ENCODE assay signal across 18 cellular contexts in the genomic region with DNA sequence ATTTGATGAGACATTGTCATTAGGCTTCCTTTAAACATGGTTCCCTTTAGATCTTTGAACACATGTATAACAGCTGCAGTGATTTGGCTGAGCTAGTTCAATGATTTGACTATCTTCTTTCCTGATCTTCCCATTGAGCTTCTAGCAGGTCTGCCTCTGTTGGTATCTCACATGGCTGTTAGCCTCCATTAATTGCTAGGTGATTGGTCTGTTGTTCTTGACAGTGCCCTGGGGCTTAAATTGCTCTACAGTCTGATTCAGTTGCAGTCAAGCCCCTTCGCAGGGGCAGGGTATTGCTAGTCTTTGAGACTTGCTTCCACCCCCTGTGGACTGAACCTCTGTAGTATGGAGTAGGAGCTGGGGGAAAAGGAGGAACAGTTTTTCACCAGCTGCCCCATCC. TPM values are rescaled to one million over a fixed set of nuclear protein-coding genes. Genes with fewer than 3 reads are reported as not detected.
DNase-seq lines count a peak whose midpoint lies in the region; ATAC-seq, FAIRE-seq and TF ChIP-seq lines count a peak whose summit lies in the region.
"Had no signal": no experiment of that assay in that cellular context is flagged by ENCODE, and none has a peak within 500 bp of the region (broad histone marks: within the 10 kb centered on the region; RNA-seq: fewer than 3 reads in every experiment).

No MANE protein-coding gene starts in this region.

- no peak overlapping the region for H3K9ac ChIP-seq in H1 (replicated peaks in 1 of 4; ENCODE audit: extremely low read depth in 1 of 4, low read depth in 3 of 4, low read length in 3 of 4)
- H3K9ac ChIP-seq in mesendoderm (ENCODE audit: low read length), result peak overlapping the region; percentile 43

- H3K27me3 Mint-ChIP-seq in T-cell, result peaks cover 42 to 48% of the 10 kb centered on the region in 2 donors

- H4K8ac ChIP-seq in H1 (ENCODE audit: extremely low read depth, insufficient read depth, low read length), result no peak overlapping the region
- no peak overlapping the region for H4K8ac ChIP-seq in mesendoderm (ENCODE audit: low read depth, low read length)

- H2BK120ac ChIP-seq in H1 (replicated peaks; ENCODE audit: low read depth, low read length), result no peak overlapping the region
- no peak overlapping the region for H2BK120ac ChIP-seq in mesendoderm (ENCODE audit: low read depth, low read length)

- WGBS in H1 (ENCODE audit: extremely low coverage in 1 of 2, insufficient coverage in 1 of 2, insufficient read length in 1 of 2, insufficient replicate concordance in 2 of 2, low coverage in 1 of 2, low lambda C conversion rate in 2 of 2, missing lambda C conversion rate in 1 of 2), 2 experiments, result 42% methylated on average over 1 of the region's 1 CpG; no CpG with 5 or more reads in 1 of the 2 experiments
- no CpG with 5 or more reads among the region's 1 CpG for WGBS in mesendoderm (ENCODE audit: extremely low coverage, insufficient coverage, low lambda C conversion rate)

- no peak overlapping the region for H4K91ac ChIP-seq in H1 (replicated peaks; ENCODE audit: insufficient read length, low read length)

- no peaks in the 10 kb centered on the region for H4K20me1 ChIP-seq in H1 (replicated peaks in 1 of 2; ENCODE audit: control insufficient read depth in 1 of 2, insufficient read depth in 2 of 2, low read length in 2 of 2)

- H3K27me3 ChIP-seq in H1 (replicated peaks in 1 of 4; ENCODE audit: control insufficient read depth in 3 of 4, extremely low read depth in 1 of 4, insufficient read depth in 3 of 4, low read length in 3 of 4) (peaks cover 2 to 28% (median 18%) of the 10 kb centered on the region in 4 experiments; a peak in 5 of 7 replicates), mesendoderm (ENCODE audit: insufficient read depth, low read length, poor library complexity) (no peaks in the 10 kb centered on the region)

- H3K4me2 ChIP-seq in H1 (ENCODE audit: insufficient read depth in 1 of 2, low read depth in 2 of 2, low read length in 2 of 2), result peak overlapping the region in 1 of 2 experiments; percentile 79; a peak in 1 of 4 replicates
- H3K4me2 ChIP-seq in mesendoderm (ENCODE audit: low read length), result peak overlapping the region; percentile 5

- H2BK20ac ChIP-seq in H1 (ENCODE audit: low read length), result no peak overlapping the region

- peaks cover 3 to 11% (median 6%) of the 10 kb centered on the region in 3 donors for H3K4me1 Mint-ChIP-seq in T-cell

- H3K27ac ChIP-seq in H1 (ENCODE audit: low read depth, low read length) (no peak overlapping the region), mesendoderm (ENCODE audit: low read depth, low read length) (peak overlapping the region; percentile 32)

- H3K79me1 ChIP-seq in H1 (ENCODE audit: low read depth, low read length) (no peaks in the 10 kb centered on the region), mesendoderm (ENCODE audit: low read length) (no peaks in the 10 kb centered on the region)

- TF ChIP-seq POLR2A in H1 (IDR thresholded peaks at IDR 0.05; ENCODE audit: control extremely low read depth in 1 of 2, low read depth in 2 of 2, low read length in 2 of 2), result no peak

- no peak overlapping the region for H3K23ac ChIP-seq in H1 (ENCODE audit: insufficient read length)
- no peak overlapping the region for H3K23ac ChIP-seq in mesendoderm (ENCODE audit: low read length)

- H2BK15ac ChIP-seq in H1 (ENCODE audit: low read length) (no peak overlapping the region), mesendoderm (replicated peaks; ENCODE audit: low read depth) (no peak overlapping the region)

- no peaks in the 10 kb centered on the region for H3K9me3 ChIP-seq in H1 (ENCODE audit: insufficient read depth in 2 of 2, low read depth in 1 of 2, low read length in 1 of 2)

- CTCF ChIA-PET in H1 (lab: Charles Lee; ENCODE audit: partially characterized antibody) (interaction anchor here (1.0 to 4.2 kb wide), 3 partner anchors 9 to 180 kb away, joined by 3 to 20 read pairs (median 3); no protein-coding TSS in a partner anchor), T-cell (lab: Charles Lee) (no interaction called here)

- H3K36me3 ChIP-seq in H1 (ENCODE audit: control insufficient read depth in 2 of 4, insufficient read depth in 4 of 4, low read length in 3 of 4) (no peaks in the 10 kb centered on the region; a peak in 1 of 8 replicates), mesendoderm (ENCODE audit: control insufficient read depth, insufficient read depth, low read length) (no peaks in the 10 kb centered on the region)

- no peak for TF ChIP-seq RAD21 in H1 (IDR thresholded peaks at IDR 0.05 in 1 of 2, conservative IDR thresholded peaks at IDR 0.05 in 1 of 2; ENCODE audit: low read depth in 2 of 2, low read length in 2 of 2)

- no peak overlapping the region for H3K4me3 Mint-ChIP-seq in T-cell

- H3K27ac Mint-ChIP-seq in T-cell, result no peak overlapping the region

- no peak overlapping the region for H3K56ac ChIP-seq in H1 (replicated peaks; ENCODE audit: insufficient read length, low read depth, low read length)
- H3K56ac ChIP-seq in mesendoderm (ENCODE audit: low read length), result peak overlapping the region; percentile 74

- peaks cover 5 to 30% (median 22%) of the 10 kb centered on the region in 4 experiments for H3K4me1 ChIP-seq in H1 (replicated peaks in 1 of 4; ENCODE audit: control insufficient read depth in 3 of 4, insufficient read depth in 4 of 4, low read length in 3 of 4)
- H3K4me1 ChIP-seq in mesendoderm (ENCODE audit: control insufficient read depth, low read depth, low read length), result peaks cover 14% of the 10 kb centered on the region

- H3K14ac ChIP-seq in H1 (ENCODE audit: insufficient read length), result no peak overlapping the region

- H2BK12ac ChIP-seq in H1 (ENCODE audit: low read depth, low read length), result peak overlapping the region; percentile 52; the same call in 1 of the 2 replicates

- H2AFZ ChIP-seq in H1 (ENCODE audit: low read length), result no peak overlapping the region

- no peak for FAIRE-seq in H1 (lab: Jason Lieb, UNC)
- FAIRE-seq: GM18507, HepG2, RCC 7860 had no signal

- H3K9me3 Mint-ChIP-seq in T-cell, result no peaks in the 10 kb centered on the region

- peak; percentile 66 for DNase-seq in NCI-H146 (lab: John Stamatoyannopoulos, UW)
- DNase-seq in H1 (ENCODE audit: low read depth in 1 of 2, low spot score in 2 of 2), result no peak
- DNase-seq in mesendoderm, result peak; percentile 98
- DNase-seq in T-cell, result no peak
- no peak for DNase-seq in NAMALWA (ENCODE audit: low spot score)
- DNase-seq in activated T-cell treated with anti-CD3 and anti-CD28 coated beads, Interleukin-2, amount 50 U/mL, for 48 hours, result no peak
- DNase-seq: C1 segment of cervical spinal cord, DMS 273 treated with DMSO at 0.1 percent for 48 hours, MM.1S, NCI-H1105 treated with DMSO at 0.1 percent for 48 hours, NCI-H1930, NCI-H510A, SHP77 treated with DMSO at 0.1 percent for 48 hours, SW 1271 had no signal

- H3K4me3 ChIP-seq in H1 (ENCODE audit: extremely low read depth in 1 of 4, insufficient read depth in 2 of 4, low read depth in 3 of 4, low read length in 4 of 4) (peak overlapping the region in 1 of 4 experiments; percentile 56; a peak in 1 of 8 replicates), mesendoderm (ENCODE audit: low read length) (no peak overlapping the region)

- no peak for TF ChIP-seq EP300 in H1 (IDR thresholded peaks at IDR 0.05; ENCODE audit: borderline replicate concordance in 1 of 2, low read depth in 2 of 2, low read length in 2 of 2)

- H3K4ac ChIP-seq in H1 (replicated peaks; ENCODE audit: insufficient read length, low read depth, low read length), result no peak overlapping the region
- no peak overlapping the region for H3K4ac ChIP-seq in mesendoderm (ENCODE audit: low read depth, low read length)

- H2AK5ac ChIP-seq in H1 (ENCODE audit: low read depth, low read length) (no peak overlapping the region), mesendoderm (ENCODE audit: low read length) (peak overlapping the region; percentile 83)

- no peak overlapping the region for H4K5ac ChIP-seq in H1 (ENCODE audit: insufficient read length, low read depth, low read length)
- H4K5ac ChIP-seq in mesendoderm (ENCODE audit: low read length), result peak overlapping the region; percentile 82

- H3K18ac ChIP-seq in H1 (ENCODE audit: extremely low read depth, low read length), result no peak overlapping the region
- H3K18ac ChIP-seq in mesendoderm (ENCODE audit: low read length), result peak overlapping the region; percentile 87

- no peak for ATAC-seq in T-cell (replicated peaks in 1 of 4)
- ATAC-seq in GM18502 (IDR thresholded peaks at IDR 0.05; ENCODE audit: poor library complexity, unreplicated experiment), result no peak
- ATAC-seq: HepG2 had no signal

- POLR2A ChIA-PET in H1 (lab: Charles Lee; ENCODE audit: partially characterized antibody) (interaction anchor here (0.9 to 1.2 kb wide), 2 partner anchors 12 to 18 kb away, joined by 3 read pairs; no protein-coding TSS in a partner anchor), T-cell (lab: Charles Lee) (no interaction called here)

- H3K36me3 Mint-ChIP-seq in T-cell, result no peaks in the 10 kb centered on the region

- H2BK5ac ChIP-seq in H1 (ENCODE audit: low read depth, low read length) (no peak overlapping the region), mesendoderm (ENCODE audit: low read length) (peak overlapping the region; percentile 94)

- H3K79me2 ChIP-seq in H1 (ENCODE audit: control insufficient read depth in 1 of 2, insufficient read depth in 2 of 2, low read length in 2 of 2) (no peaks in the 10 kb centered on the region), mesendoderm (ENCODE audit: control insufficient read depth, insufficient read depth, low read length) (no peaks in the 10 kb centered on the region)

- no peak for TF ChIP-seq CTCF in H1 (IDR thresholded peaks at IDR 0.05; ENCODE audit: control extremely low read depth in 1 of 3, insufficient read depth in 1 of 3, low read depth in 1 of 3, low read length in 3 of 3)

- no peaks in the 10 kb centered on the region for H3K23me2 ChIP-seq in H1 (ENCODE audit: low read depth, low read length)

TF ChIP-seq in H1, 55 proteins besides CTCF, POLR2A, EP300 and RAD21:
- TF ChIP-seq EZH2 (IDR thresholded peaks at IDR 0.05; ENCODE audit: low read depth, low read length, severe bottlenecking) (peak; percentile 30), SP4 (IDR thresholded peaks at IDR 0.05; ENCODE audit: low read length) (no peak)

RNA-seq across cellular contexts. Expression of gene SKA1, which starts 24.1 kb away (rescaled TPM):
- 18.9 and 22.9 TPM in 2 replicates for total RNA-seq in H1 (2021; fragmentation: NEBNext Ultra II Directional; extraction: Animal tissue kit (Norgen Biotek cat#: 25700))
- 8.6 and 9.2 TPM in 2 replicates for polyA plus RNA-seq in H1 (2011; rRNA removed)
- polyA plus RNA-seq in H1 (2011; cell fraction: cytosol; rRNA removed), result 11.4 TPM
- 4.9 TPM for polyA plus RNA-seq in H1 (2011; cell fraction: nucleus; rRNA removed)
- polyA plus RNA-seq in H1 (2012, experiment 1 of 2), result 9.4 to 14.7 TPM (median 10.5 TPM) in 4 replicates
- polyA plus RNA-seq in H1 (2012, experiment 2 of 2), result 8.2 TPM
- polyA plus RNA-seq in H1 (2013, experiment 1 of 2), result 16.5 TPM
- 19.3 TPM for polyA plus RNA-seq in H1 (2013, experiment 2 of 2)
- polyA minus RNA-seq in H1 (2011; rRNA and poly(A)+ RNA removed), result 8.5 and 8.7 TPM in 2 replicates
- polyA minus RNA-seq in H1 (2011; cell fraction: cytosol; rRNA and poly(A)+ RNA removed), result 13.0 TPM
- polyA minus RNA-seq in H1 (2011; cell fraction: nucleus; rRNA and poly(A)+ RNA removed), result 7.0 TPM
- polyA plus RNA-seq in mesendoderm (2013, experiment 1 of 2), result 48.5 TPM
- 46.9 TPM for polyA plus RNA-seq in mesendoderm (2013, experiment 2 of 2)
- total RNA-seq in T-cell, result 1 to 10 TPM in 2 of 5 donors, under 1 TPM in 3; 0.39 to 1.5 (median 0.70) TPM

Comparison
In these comparisons a context has a peak if more than half of its experiments do, and no peak if none do; other contexts are left out.
1. DNase-seq: peak in NCI-H146 (single experiment) and mesendoderm (single experiment); none in H1 (0 of 2), T-cell (0 of 34), NAMALWA (single experiment) and activated T-cell treated with anti-CD3 and anti-CD28 coated beads, Interleukin-2, amount 50 U/mL, for 48 hours (0 of 2).